1 cellular context compared by ENCODE assay signal in genomic region chr1:235866913-235867850, GRCh38.
TF ChIP-seq lines count a peak whose summit lies in the region.

No MANE protein-coding gene starts in this region.

TF ChIP-seq in K562, 482 proteins besides CTCF, POLR2A, EP300 and RAD21 (continued from another document and continues in another):
- TF ChIP-seq BRF2 (IDR thresholded peaks at IDR 0.05; ENCODE audit: borderline replicate concordance, insufficient read depth, insufficient read length): no peak
- peak; percentile 69 to 76; a peak in 3 of 4 replicates for TF ChIP-seq MAZ (CRISPR knock-in tag; conservative IDR thresholded peaks at IDR 0.05 in 1 of 2, IDR thresholded peaks at IDR 0.05 in 1 of 2)
- peak; percentile 95 for TF ChIP-seq CC2D1A (IDR thresholded peaks at IDR 0.05)
- TF ChIP-seq, protein P1, sequence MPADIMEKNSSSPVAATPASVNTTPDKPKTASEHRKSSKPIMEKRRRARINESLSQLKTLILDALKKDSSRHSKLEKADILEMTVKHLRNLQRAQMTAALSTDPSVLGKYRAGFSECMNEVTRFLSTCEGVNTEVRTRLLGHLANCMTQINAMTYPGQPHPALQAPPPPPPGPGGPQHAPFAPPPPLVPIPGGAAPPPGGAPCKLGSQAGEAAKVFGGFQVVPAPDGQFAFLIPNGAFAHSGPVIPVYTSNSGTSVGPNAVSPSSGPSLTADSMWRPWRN (IDR thresholded peaks at IDR 0.05; ENCODE audit: low read depth): no peak
- TF ChIP-seq TARDBP (IDR thresholded peaks at IDR 0.05): no peak
- no peak; the same call in 1 of the 2 replicates for TF ChIP-seq NR4A1 (CRISPR knock-in tag; IDR thresholded peaks at IDR 0.05)
- TF ChIP-seq NR4A1 (tag; IDR thresholded peaks at IDR 0.05): no peak
- TF ChIP-seq SPI1 (IDR thresholded peaks at IDR 0.05; ENCODE audit: borderline replicate concordance, low read depth, low read length): no peak
- no peak; the same call in 1 of the 2 replicates for TF ChIP-seq ZBTB17 (CRISPR knock-in tag; IDR thresholded peaks at IDR 0.05)
- TF ChIP-seq PHF20 (IDR thresholded peaks at IDR 0.05; ENCODE audit: partially characterized antibody): peak; percentile 97
- peak; percentile 98 for TF ChIP-seq CREB1 (IDR thresholded peaks at IDR 0.05)
- TF ChIP-seq CREB1 (CRISPR knock-in tag; IDR thresholded peaks at IDR 0.05): peak; percentile 97
- TF ChIP-seq RB1 (IDR thresholded peaks at IDR 0.05; ENCODE audit: low read depth): peak; percentile 22; the same call in 1 of the 2 replicates
- peak; percentile 27 for TF ChIP-seq TAF9B (IDR thresholded peaks at IDR 0.05; ENCODE audit: partially characterized antibody)
- no peak for TF ChIP-seq ID3 (CRISPR knock-in tag; IDR thresholded peaks at IDR 0.05)
- no peak for TF ChIP-seq ID3 (tag; IDR thresholded peaks at IDR 0.05)
- no peak for TF ChIP-seq CHD4 (IDR thresholded peaks at IDR 0.05; ENCODE audit: insufficient read depth, insufficient replicate concordance, low read depth, low read length, poor library complexity, severe bottlenecking)
- no peak for TF ChIP-seq U2AF2 (optimal IDR thresholded peaks at IDR 0.05; ENCODE audit: low read depth, low read length)
- TF ChIP-seq HNRNPL (IDR thresholded peaks at IDR 0.05; ENCODE audit: low read depth, low read length): no peak
- TF ChIP-seq MCM5 (IDR thresholded peaks at IDR 0.05; ENCODE audit: low read depth): no peak
- TF ChIP-seq MCM3 (IDR thresholded peaks at IDR 0.05): no peak
- no peak for TF ChIP-seq ZNF639 (CRISPR knock-in tag; conservative IDR thresholded peaks at IDR 0.05 in 1 of 2, IDR thresholded peaks at IDR 0.05 in 1 of 2)
- TF ChIP-seq BDP1 (IDR thresholded peaks at IDR 0.05; ENCODE audit: insufficient read depth, insufficient read length): no peak
- TF ChIP-seq, protein P2, sequence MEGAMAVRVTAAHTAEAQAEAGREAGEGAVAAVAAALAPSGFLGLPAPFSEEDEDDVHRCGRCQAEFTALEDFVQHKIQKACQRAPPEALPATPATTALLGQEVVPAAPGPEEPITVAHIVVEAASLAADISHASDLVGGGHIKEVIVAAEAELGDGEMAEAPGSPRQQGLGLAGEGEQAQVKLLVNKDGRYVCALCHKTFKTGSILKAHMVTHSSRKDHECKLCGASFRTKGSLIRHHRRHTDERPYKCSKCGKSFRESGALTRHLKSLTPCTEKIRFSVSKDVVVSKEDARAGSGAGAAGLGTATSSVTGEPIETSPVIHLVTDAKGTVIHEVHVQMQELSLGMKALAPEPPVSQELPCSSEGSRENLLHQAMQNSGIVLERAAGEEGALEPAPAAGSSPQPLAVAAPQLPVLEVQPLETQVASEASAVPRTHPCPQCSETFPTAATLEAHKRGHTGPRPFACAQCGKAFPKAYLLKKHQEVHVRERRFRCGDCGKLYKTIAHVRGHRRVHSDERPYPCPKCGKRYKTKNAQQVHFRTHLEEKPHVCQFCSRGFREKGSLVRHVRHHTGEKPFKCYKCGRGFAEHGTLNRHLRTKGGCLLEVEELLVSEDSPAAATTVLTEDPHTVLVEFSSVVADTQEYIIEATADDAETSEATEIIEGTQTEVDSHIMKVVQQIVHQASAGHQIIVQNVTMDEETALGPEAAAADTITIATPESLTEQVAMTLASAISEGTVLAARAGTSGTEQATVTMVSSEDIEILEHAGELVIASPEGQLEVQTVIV (CRISPR knock-in tag; IDR thresholded peaks at IDR 0.05; ENCODE audit: borderline replicate concordance): no peak
- TF ChIP-seq, protein P3, sequence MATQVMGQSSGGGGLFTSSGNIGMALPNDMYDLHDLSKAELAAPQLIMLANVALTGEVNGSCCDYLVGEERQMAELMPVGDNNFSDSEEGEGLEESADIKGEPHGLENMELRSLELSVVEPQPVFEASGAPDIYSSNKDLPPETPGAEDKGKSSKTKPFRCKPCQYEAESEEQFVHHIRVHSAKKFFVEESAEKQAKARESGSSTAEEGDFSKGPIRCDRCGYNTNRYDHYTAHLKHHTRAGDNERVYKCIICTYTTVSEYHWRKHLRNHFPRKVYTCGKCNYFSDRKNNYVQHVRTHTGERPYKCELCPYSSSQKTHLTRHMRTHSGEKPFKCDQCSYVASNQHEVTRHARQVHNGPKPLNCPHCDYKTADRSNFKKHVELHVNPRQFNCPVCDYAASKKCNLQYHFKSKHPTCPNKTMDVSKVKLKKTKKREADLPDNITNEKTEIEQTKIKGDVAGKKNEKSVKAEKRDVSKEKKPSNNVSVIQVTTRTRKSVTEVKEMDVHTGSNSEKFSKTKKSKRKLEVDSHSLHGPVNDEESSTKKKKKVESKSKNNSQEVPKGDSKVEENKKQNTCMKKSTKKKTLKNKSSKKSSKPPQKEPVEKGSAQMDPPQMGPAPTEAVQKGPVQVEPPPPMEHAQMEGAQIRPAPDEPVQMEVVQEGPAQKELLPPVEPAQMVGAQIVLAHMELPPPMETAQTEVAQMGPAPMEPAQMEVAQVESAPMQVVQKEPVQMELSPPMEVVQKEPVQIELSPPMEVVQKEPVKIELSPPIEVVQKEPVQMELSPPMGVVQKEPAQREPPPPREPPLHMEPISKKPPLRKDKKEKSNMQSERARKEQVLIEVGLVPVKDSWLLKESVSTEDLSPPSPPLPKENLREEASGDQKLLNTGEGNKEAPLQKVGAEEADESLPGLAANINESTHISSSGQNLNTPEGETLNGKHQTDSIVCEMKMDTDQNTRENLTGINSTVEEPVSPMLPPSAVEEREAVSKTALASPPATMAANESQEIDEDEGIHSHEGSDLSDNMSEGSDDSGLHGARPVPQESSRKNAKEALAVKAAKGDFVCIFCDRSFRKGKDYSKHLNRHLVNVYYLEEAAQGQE (CRISPR knock-in tag; IDR thresholded peaks at IDR 0.05; ENCODE audit: low read depth): 0 out of 2 replicates have a peak, but pooled peaks have one; percentile 36
- no peak for TF ChIP-seq PPARD (CRISPR knock-in tag; IDR thresholded peaks at IDR 0.05)
- TF ChIP-seq SIX5 (IDR thresholded peaks at IDR 0.05; ENCODE audit: borderline replicate concordance in 1 of 2, insufficient read depth in 1 of 2, low read depth in 1 of 2, low read length in 2 of 2): no peak
- TF ChIP-seq RBBP5 (IDR thresholded peaks at IDR 0.05; ENCODE audit: borderline replicate concordance, insufficient read depth, low read length, poor library complexity, severe bottlenecking): peak; percentile 12
- no peak for TF ChIP-seq ZNF143 (CRISPR knock-in tag; IDR thresholded peaks at IDR 0.05)
- TF ChIP-seq GABPB2 (CRISPR knock-in tag; conservative IDR thresholded peaks at IDR 0.05): 0 out of 2 replicates have a peak, but pooled peaks have one; percentile 29
- no peak for TF ChIP-seq MYNN (IDR thresholded peaks at IDR 0.05)
- TF ChIP-seq MYNN (CRISPR knock-in tag; IDR thresholded peaks at IDR 0.05): no peak
- TF ChIP-seq NCOA2 (IDR thresholded peaks at IDR 0.05; ENCODE audit: partially characterized antibody in 2 of 2): no peak
- peak; percentile 98 for TF ChIP-seq CREM (IDR thresholded peaks at IDR 0.05; ENCODE audit: low read depth)
- no peak for TF ChIP-seq E2F3 (CRISPR knock-in tag; IDR thresholded peaks at IDR 0.05)
- no peak for TF ChIP-seq RFX5 (IDR thresholded peaks at IDR 0.05; ENCODE audit: low read depth, low read length)
- TF ChIP-seq FOXP1 (CRISPR knock-in tag; IDR thresholded peaks at IDR 0.05): no peak
- no peak for TF ChIP-seq ZNF134 (CRISPR knock-in tag; conservative IDR thresholded peaks at IDR 0.05)
- TF ChIP-seq EP400 (IDR thresholded peaks at IDR 0.05): peak; percentile 33; the same call in 1 of the 2 replicates
- peak; percentile 93 for TF ChIP-seq POLR2B (IDR thresholded peaks at IDR 0.05; ENCODE audit: low read depth, partially characterized antibody)
- TF ChIP-seq MNT (conservative IDR thresholded peaks at IDR 0.05): peak in 1 of 2 experiments; percentile 55; a peak in 2 of 4 replicates
- peak in 1 of 2 experiments; percentile 53; a peak in 1 of 4 replicates for TF ChIP-seq RCOR1 (IDR thresholded peaks at IDR 0.05; ENCODE audit: borderline replicate concordance in 1 of 2, low read depth in 2 of 2, low read length in 2 of 2)
- no peak for TF ChIP-seq KDM4B (IDR thresholded peaks at IDR 0.05; ENCODE audit: borderline replicate concordance in 2 of 2, low read depth in 1 of 2)
- TF ChIP-seq JUN (IDR thresholded peaks at IDR 0.05; ENCODE audit: borderline replicate concordance, low read depth, low read length): 0 out of 2 replicates have a peak, but pooled peaks have one; percentile 25
- no peak for TF ChIP-seq JUN (CRISPR knock-in tag; IDR thresholded peaks at IDR 0.05; ENCODE audit: borderline replicate concordance)
- TF ChIP-seq CBX2 (IDR thresholded peaks at IDR 0.05; ENCODE audit: insufficient read depth, low read length, poor library complexity, severe bottlenecking): no peak
- no peak for TF ChIP-seq MEF2D (tag; conservative IDR thresholded peaks at IDR 0.05; ENCODE audit: low read depth)
- no peak for TF ChIP-seq SMARCB1 (IDR thresholded peaks at IDR 0.05; ENCODE audit: insufficient read length, low read depth)
- TF ChIP-seq TRIM24 (IDR thresholded peaks at IDR 0.05): no peak
- TF ChIP-seq MTA3 (IDR thresholded peaks at IDR 0.05; ENCODE audit: borderline replicate concordance): peak; percentile 76; the same call in 1 of the 2 replicates
- TF ChIP-seq PKNOX1 (IDR thresholded peaks at IDR 0.05): peak; percentile 44
- peak; percentile 53 for TF ChIP-seq TAF1 (IDR thresholded peaks at IDR 0.05; ENCODE audit: control insufficient read depth, extremely low read depth, insufficient read depth, low read length, severe bottlenecking)
- no peak for TF ChIP-seq MXI1 (IDR thresholded peaks at IDR 0.05; ENCODE audit: low read depth, low read length)
- no peak for TF ChIP-seq CBFB (CRISPR knock-in tag; IDR thresholded peaks at IDR 0.05)
- TF ChIP-seq ZNF584 (CRISPR knock-in tag; IDR thresholded peaks at IDR 0.05; ENCODE audit: low read depth): no peak
- no peak for TF ChIP-seq RBM39 (optimal IDR thresholded peaks at IDR 0.05; ENCODE audit: low read depth, low read length)
